19 cellular contexts compared by ENCODE assay signal in genomic region chr3:115523467-115523866, GRCh38.
"Had no signal": no experiment of that assay in that cellular context is flagged by ENCODE, and none has a peak within 500 bp of the region (broad histone marks: within the 10 kb centered on the region; RNA-seq: fewer than 3 reads in every experiment).

No MANE protein-coding gene starts in this region.

- H3K9ac ChIP-seq: neural progenitor cell had no signal

- H3K4me1 ChIP-seq: adrenal gland, breast epithelium, esophagus squamous epithelium, spleen, upper lobe of left lung had no signal

- H3K4me2 ChIP-seq: neural progenitor cell had no signal

- H3K36me3 ChIP-seq: adrenal gland, breast epithelium, esophagus squamous epithelium, neural progenitor cell, sigmoid colon, spleen, thoracic aorta, upper lobe of left lung had no signal

- H3K9me3 ChIP-seq: adrenal gland, breast epithelium, esophagus squamous epithelium, psoas muscle, sigmoid colon, thoracic aorta, upper lobe of left lung had no signal

- H2AFZ ChIP-seq: neural progenitor cell had no signal

- H3K27ac ChIP-seq: adrenal gland, breast epithelium, esophagus squamous epithelium, neural progenitor cell, psoas muscle, sigmoid colon, spleen, thoracic aorta, upper lobe of left lung, VCaP had no signal

- H3K4me3 ChIP-seq: adrenal gland, breast epithelium, esophagus squamous epithelium, neural progenitor cell, psoas muscle, sigmoid colon, spleen, thoracic aorta, upper lobe of left lung had no signal

- DNase-seq: activated CD4-positive, alpha-beta T cell treated with anti-CD3 and anti-CD28 coated beads, Interleukin-2, amount 50 U/mL, for 4 hours; activated gamma-delta T cell treated with Interleukin-2 at 50 U/mL for 16 hours; adrenal gland; dermis blood vessel endothelial cell; effector memory CD4-positive, alpha-beta T cell; esophagus squamous epithelium; hypothalamus; islet precursor cell; naive thymus-derived CD4-positive, alpha-beta T cell; psoas muscle; sigmoid colon; spleen; stimulated activated naive B cell treated with anti-CD40 and anti-IgM and Interleukin-4, amounts not matched to agents 10 μg/mL and 1 μg/mL and 100 μg/mL, for 72 hours; upper lobe of left lung had no signal

- H3K27me3 ChIP-seq: adrenal gland, breast epithelium, esophagus squamous epithelium, neural progenitor cell, sigmoid colon, spleen, upper lobe of left lung had no signal

- ATAC-seq: activated naive CD4-positive, alpha-beta T cell treated with anti-CD3 and anti-CD28 coated beads, Interleukin-2, amount 50 U/mL, for 72 hours; naive thymus-derived CD4-positive, alpha-beta T cell; psoas muscle; stimulated activated naive B cell treated with anti-CD40 and anti-IgM and Interleukin-4, amounts not matched to agents 10 μg/mL and 1 μg/mL and 100 μg/mL, for 72 hours had no signal
